ENCODE assay signal across 11 cellular contexts in the genomic region with DNA sequence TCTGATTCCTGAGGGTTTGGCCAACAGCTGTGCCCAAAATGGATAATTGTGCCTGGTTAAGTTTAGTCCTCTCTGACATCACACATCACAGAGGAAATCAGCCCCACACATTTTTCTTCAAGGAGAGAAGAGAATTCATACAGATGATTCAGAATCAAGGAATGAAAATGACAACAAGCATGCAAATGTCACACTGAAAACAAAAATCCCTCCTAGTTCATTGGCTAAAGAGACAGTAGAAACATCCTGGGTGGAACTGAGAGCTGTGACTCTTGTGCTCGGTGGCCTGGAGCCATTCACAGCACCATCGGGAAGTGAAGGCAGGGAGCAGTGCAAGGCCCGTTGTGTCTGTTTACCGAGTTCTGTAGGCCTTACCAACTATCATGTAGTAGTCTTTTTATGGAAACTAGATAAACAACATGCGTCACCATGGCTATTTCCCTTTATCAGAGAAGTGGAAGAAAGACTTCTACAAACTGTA.
DNase-seq lines count a peak whose midpoint lies in the region; ATAC-seq, FAIRE-seq and TF ChIP-seq lines count a peak whose summit lies in the region.
"Had no signal": no experiment of that assay in that cellular context is flagged by ENCODE, and none has a peak within 500 bp of the region (broad histone marks: within the 10 kb centered on the region; RNA-seq: fewer than 3 reads in every experiment).

No MANE protein-coding gene starts in this region.

- H3K9me3 ChIP-seq in adipocyte (ENCODE audit: control insufficient read depth, low read length) (no peaks in the 10 kb centered on the region), left ventricle myocardium inferior (replicated peaks) (peaks cover 6% of the 10 kb centered on the region), stomach (no peaks in the 10 kb centered on the region)

- intact Hi-C loops in left ventricle myocardium inferior (cut with micrococcal nuclease) (no loop called here), stomach (cut with DNase I; ENCODE audit: low total_unique reads) (no loop called here)

- H3K36me3 ChIP-seq in adipocyte (ENCODE audit: control insufficient read depth, insufficient read depth, low read length, severe bottlenecking) (no peaks in the 10 kb centered on the region), left ventricle myocardium inferior (no peaks in the 10 kb centered on the region), stomach (no peaks in the 10 kb centered on the region)

- ATAC-seq in GM21576 (IDR thresholded peaks at IDR 0.05; ENCODE audit: unreplicated experiment), result no peak

- FAIRE-seq in H54 (lab: Jason Lieb, UNC), result peak; percentile 99

- no peak for TF ChIP-seq EP300 in stomach (IDR thresholded peaks at IDR 0.05)

- H3K4me1 ChIP-seq in adipocyte (ENCODE audit: control insufficient read depth, insufficient read depth, low read length) (peaks cover 4% of the 10 kb centered on the region), left ventricle myocardium inferior (peaks cover 25% of the 10 kb centered on the region), stomach (peaks cover 9 to 38% (median 26%) of the 10 kb centered on the region in 4 donors)

- H3K27ac ChIP-seq in left ventricle myocardium inferior (replicated peaks) (peak overlapping the region; percentile 84), stomach (peak overlapping the region in 4 of 5 donors; percentile 18 to 69 (median 38))

- TF ChIP-seq CTCF in left ventricle myocardium inferior (IDR thresholded peaks at IDR 0.05; ENCODE audit: borderline replicate concordance) (peak; percentile 20), stomach (IDR thresholded peaks at IDR 0.05) (no peak)

- WGBS in stomach, 5 donors, result 18 to 44% (median 27%) methylated on average over 5 of the region's 5 CpGs

- H3K9ac ChIP-seq in adipocyte (ENCODE audit: low read length), result no peak overlapping the region

- no peak for TF ChIP-seq POLR2A in H54 (IDR thresholded peaks at IDR 0.05; ENCODE audit: low read depth, low read length)
- TF ChIP-seq POLR2A in stomach (IDR thresholded peaks at IDR 0.05), result no peak

- H3K27me3 ChIP-seq in adipocyte (replicated peaks; ENCODE audit: control insufficient read depth, insufficient read depth, low read length), result no peaks in the 10 kb centered on the region
- no peaks in the 10 kb centered on the region for H3K27me3 ChIP-seq in left ventricle myocardium inferior (ENCODE audit: low read depth)
- no peaks in the 10 kb centered on the region for H3K27me3 ChIP-seq in stomach

- no peak overlapping the region for H3K4me3 ChIP-seq in adipocyte (ENCODE audit: low read length)
- H3K4me3 ChIP-seq in left ventricle myocardium inferior, result no peak overlapping the region
- H3K4me3 ChIP-seq in stomach, result no peak overlapping the region

- DNase-seq in H54 (ENCODE audit: insufficient read length, low spot score) (peak; percentile 19), adipocyte (ENCODE audit: low read depth) (peak; percentile 74), left ventricle myocardium inferior (peak; percentile 58), stomach (peak; percentile 41), NCI-H526 (lab: John Stamatoyannopoulos, UW) (no peak), NCI-H1105 treated with DMSO at 0.1 percent for 48 hours (lab: John Stamatoyannopoulos, UW) (no peak), DMS79 (lab: John Stamatoyannopoulos, UW) (no peak)
- DNase-seq: activated T-cell treated with anti-CD3 and anti-CD28 coated beads, Interleukin-2, amount 50 U/mL, for 1 hour; effector CD4-positive, alpha-beta T cell; NCI-H187 treated with DMSO at 0.1 percent for 48 hours had no signal

Comparison
In these comparisons a context has a peak if more than half of its experiments do, and no peak if none do; other contexts are left out.
1. DNase-seq: peak in H54 (single experiment), adipocyte (single experiment), left ventricle myocardium inferior (single experiment) and stomach (single experiment); none in NCI-H526 (0 of 2), NCI-H1105 treated with DMSO at 0.1 percent for 48 hours (single experiment) and DMS79 (single experiment).